19 cellular contexts compared by ENCODE assay signal in the genomic region with DNA sequence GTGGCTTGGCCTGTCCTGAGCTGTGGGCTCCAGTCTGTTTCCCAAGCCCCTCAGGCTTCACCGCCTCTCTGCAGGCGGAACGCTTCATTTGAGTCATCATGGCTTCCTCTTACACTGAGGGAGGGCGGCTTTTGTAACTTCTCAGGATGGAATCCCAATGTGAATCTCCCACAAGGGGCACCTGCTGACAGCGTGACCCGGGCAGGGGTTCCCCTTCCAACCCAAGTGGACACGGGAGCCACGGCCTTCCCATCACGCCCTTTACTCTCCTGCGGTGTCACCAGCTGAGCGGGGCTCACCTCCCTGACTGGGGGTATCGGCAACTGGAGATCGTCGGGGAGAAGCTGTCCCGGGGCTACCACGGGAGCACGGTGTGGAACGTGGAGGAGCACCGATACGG. TPM values are rescaled to one million over a fixed set of nuclear protein-coding genes. Genes with fewer than 3 reads are reported as not detected.
DNase-seq lines count a peak whose midpoint lies in the region; ATAC-seq and TF ChIP-seq lines count a peak whose summit lies in the region.
"Had no signal": no experiment of that assay in that cellular context is flagged by ENCODE, and none has a peak within 500 bp of the region (broad histone marks: within the 10 kb centered on the region; RNA-seq: fewer than 3 reads in every experiment).

No MANE protein-coding gene starts in this region.

- in situ Hi-C loops in gastrocnemius medialis (cut with MboI; ENCODE audit: low sequenced_read_pairs in 4 of 4), result no loop called here

- H3K9me3 ChIP-seq in heart right ventricle (peaks cover 0 to 17% (median 0%) of the 10 kb centered on the region in 11 donors), gastrocnemius medialis (no peaks in the 10 kb centered on the region), vagina (no peaks in the 10 kb centered on the region)
- H3K9me3 ChIP-seq: Caco-2 had no signal

- DNase-seq in activated CD4-positive, alpha-beta T cell treated with anti-CD3 and anti-CD28 coated beads for 36 hours, result no peak
- DNase-seq in activated CD4-positive, alpha-beta T cell treated with anti-CD3 and anti-CD28 coated beads for 1 hour, result no peak
- DNase-seq in heart right ventricle, result no peak
- DNase-seq in cardiac septum (ENCODE audit: low spot score), result no peak
- no peak for DNase-seq in gastrocnemius medialis
- no peak for DNase-seq in GM10266 (ENCODE audit: extremely low spot score)
- DNase-seq in vagina (ENCODE audit: extremely low spot score in 2 of 2), result no peak
- no peak for DNase-seq in NCI-H524 (lab: John Stamatoyannopoulos, UW)
- DNase-seq: Caco-2; CD8-positive, alpha-beta memory T cell; DND-41; GDM1; HCEC 1CT; HFFc6 had no signal

- H3K27me3 ChIP-seq in heart right ventricle, result no peaks in the 10 kb centered on the region
- no peaks in the 10 kb centered on the region for H3K27me3 ChIP-seq in gastrocnemius medialis
- no peaks in the 10 kb centered on the region for H3K27me3 ChIP-seq in vagina

- H3K27ac Mint-ChIP-seq in activated CD4-positive, alpha-beta T cell treated with anti-CD3 and anti-CD28 coated beads for 36 hours, result peak overlapping the region; percentile 3
- H3K27ac Mint-ChIP-seq: HFFc6 had no signal

- no peaks in the 10 kb centered on the region for H3K4me1 Mint-ChIP-seq in activated CD4-positive, alpha-beta T cell treated with anti-CD3 and anti-CD28 coated beads for 36 hours
- H3K4me1 Mint-ChIP-seq: CD14-positive monocyte; CD8-positive, alpha-beta memory T cell had no signal

- H3K4me3 ChIP-seq in heart right ventricle (no peak overlapping the region), gastrocnemius medialis (no peak overlapping the region), vagina (no peak overlapping the region)

- CTCF ChIA-PET in activated CD4-positive, alpha-beta T cell treated with anti-CD3 and anti-CD28 coated beads for 36 hours (lab: Charles Lee), result interaction anchor here (0.7 kb wide), 1 partner anchor 284 kb away, joined by 4 read pairs; no protein-coding TSS in a partner anchor

- H3K4me3 Mint-ChIP-seq in activated CD4-positive, alpha-beta T cell treated with anti-CD3 and anti-CD28 coated beads for 36 hours, result no peak overlapping the region
- H3K4me3 Mint-ChIP-seq: CD14-positive monocyte; CD8-positive, alpha-beta memory T cell; HFFc6 had no signal

- H3K4me1 ChIP-seq in heart right ventricle (peaks cover 0 to 31% (median 10%) of the 10 kb centered on the region in 9 donors), gastrocnemius medialis (peaks cover 21 to 31% of the 10 kb centered on the region in 2 donors), vagina (no peaks in the 10 kb centered on the region)
- H3K4me1 ChIP-seq: Caco-2 had no signal

- peaks cover 28% of the 10 kb centered on the region for H3K36me3 Mint-ChIP-seq in activated CD4-positive, alpha-beta T cell treated with anti-CD3 and anti-CD28 coated beads for 36 hours (ENCODE audit: low read depth)

- ATAC-seq in activated CD4-positive, alpha-beta T cell treated with anti-CD3 and anti-CD28 coated beads for 36 hours, result no peak
- ATAC-seq in heart right ventricle, result no peak
- ATAC-seq in gastrocnemius medialis, result no peak
- ATAC-seq: HepG2 had no signal

- TF ChIP-seq POLR2A in gastrocnemius medialis (IDR thresholded peaks at IDR 0.05) (no peak), vagina (IDR thresholded peaks at IDR 0.05) (no peak)

- H3K27ac ChIP-seq in heart right ventricle (peak overlapping the region in 9 of 10 donors; percentile 55 to 89 (median 72)), gastrocnemius medialis (peak overlapping the region; percentile 78 to 89 (median 82)), vagina (no peak overlapping the region)
- H3K27ac ChIP-seq: 22Rv1 had no signal

- WGBS in heart right ventricle, 2 donors, result 76 to 90% methylated on average over 20 of the region's 20 CpGs

- H3K36me3 ChIP-seq in heart right ventricle (peaks cover 0 to 92% (median 48%) of the 10 kb centered on the region in 9 donors), gastrocnemius medialis (peaks cover 0 to 70% of the 10 kb centered on the region in 2 donors), vagina (peaks cover 0 to 77% of the 10 kb centered on the region in 2 donors)

- TF ChIP-seq CTCF in heart right ventricle (IDR thresholded peaks at IDR 0.05) (no peak), gastrocnemius medialis (IDR thresholded peaks at IDR 0.05 in 4 of 5, conservative IDR thresholded peaks at IDR 0.05 in 1 of 5) (no peak), GM10266 (IDR thresholded peaks at IDR 0.05; ENCODE audit: control insufficient read depth, insufficient read depth, low read depth, missing control alignments) (no peak), vagina (IDR thresholded peaks at IDR 0.05) (no peak)

- H3K9me3 Mint-ChIP-seq in activated CD4-positive, alpha-beta T cell treated with anti-CD3 and anti-CD28 coated beads for 36 hours (ENCODE audit: low read depth), result no peaks in the 10 kb centered on the region
- H3K9me3 Mint-ChIP-seq: CD8-positive, alpha-beta memory T cell; HFFc6 had no signal

- no peaks in the 10 kb centered on the region for H3K27me3 Mint-ChIP-seq in activated CD4-positive, alpha-beta T cell treated with anti-CD3 and anti-CD28 coated beads for 36 hours
- H3K27me3 Mint-ChIP-seq: CD8-positive, alpha-beta memory T cell had no signal

- POLR2A ChIA-PET in activated CD4-positive, alpha-beta T cell treated with anti-CD3 and anti-CD28 coated beads for 36 hours (lab: Charles Lee), result no interaction called here

- intact Hi-C loops in activated CD4-positive, alpha-beta T cell treated with anti-CD3 and anti-CD28 coated beads for 36 hours (cut with DNase I, micrococcal nuclease), result no loop called here
- intact Hi-C loops in heart right ventricle (cut with DNase I), result no loop called here
- intact Hi-C loops in cardiac septum (cut with DNase I), result no loop called here
- intact Hi-C loops in gastrocnemius medialis (cut with DNase I; ENCODE audit: low total_unique reads), result no loop called here
- intact Hi-C loops in vagina (cut with DNase I), result no loop called here

RNA-seq across cellular contexts. Expression of gene UCK1, which starts 12.5 kb away (rescaled TPM):
- 10 to 100 TPM; 15.2 to 16.5 TPM for total RNA-seq in activated CD4-positive, alpha-beta T cell treated with anti-CD3 and anti-CD28 coated beads for 36 hours
- 10 to 100 TPM; 16.6 to 29.5 (median 22.5) TPM for total RNA-seq in heart right ventricle
- polyA plus RNA-seq in heart right ventricle, result 10 to 100 TPM; 27.7 to 32.7 TPM
- total RNA-seq in cardiac septum, result 23.9 TPM
- 10 to 100 TPM; 39.7 to 86.9 (median 43.9) TPM for total RNA-seq in gastrocnemius medialis
- 37.3 TPM for total RNA-seq in vagina

RNA-seq across cellular contexts. Expression of gene POMT1, which starts 15.8 kb away (rescaled TPM):
- total RNA-seq in activated CD4-positive, alpha-beta T cell treated with anti-CD3 and anti-CD28 coated beads for 36 hours, result 10 to 100 TPM; 28.2 to 30.7 TPM
- total RNA-seq in heart right ventricle, result 10 to 100 TPM; 17.0 to 27.6 (median 21.2) TPM
- 10 to 100 TPM; 20.6 to 34.1 TPM for polyA plus RNA-seq in heart right ventricle
- 24.6 TPM for total RNA-seq in cardiac septum
- total RNA-seq in gastrocnemius medialis, result 10 to 100 TPM; 14.3 to 43.1 (median 32.2) TPM
- total RNA-seq in vagina, result 14.5 TPM

RNA-seq across cellular contexts. Expression of gene PRRT1B, which starts 26.8 kb away (rescaled TPM):
- not detected for total RNA-seq in activated CD4-positive, alpha-beta T cell treated with anti-CD3 and anti-CD28 coated beads for 36 hours
- total RNA-seq in heart right ventricle, result not detected
- polyA plus RNA-seq in heart right ventricle, result not detected
- not detected for total RNA-seq in cardiac septum
- total RNA-seq in gastrocnemius medialis, result not detected
- total RNA-seq in vagina, result not detected
- total RNA-seq: A673; CD8-positive, alpha-beta memory T cell; HepG2; HFFc6 had no signal
- polyA plus RNA-seq: BJ; CD14-positive monocyte; CD8-positive, alpha-beta memory T cell; HepG2 had no signal
